9 cellular contexts compared by ENCODE assay signal in genomic region chr20:48787861-48788375, GRCh38. TPM values are rescaled to one million over a fixed set of nuclear protein-coding genes. Genes with fewer than 3 reads are reported as not detected.
DNase-seq lines count a peak whose midpoint lies in the region; ATAC-seq, FAIRE-seq and TF ChIP-seq lines count a peak whose summit lies in the region.
"Had no signal": no experiment of that assay in that cellular context is flagged by ENCODE, and none has a peak within 500 bp of the region (broad histone marks: within the 10 kb centered on the region; RNA-seq: fewer than 3 reads in every experiment).

No MANE protein-coding gene starts in this region.

- H3K9me2 ChIP-seq in Karpas-422 (replicated peaks; ENCODE audit: insufficient read depth, low read length): no peaks in the 10 kb centered on the region

- no peaks in the 10 kb centered on the region for H3K9me3 Mint-ChIP-seq in activated T-cell treated with anti-CD3 and anti-CD28 coated beads, Interleukin-2, amount 50 U/mL, for 72 hours

- no peaks in the 10 kb centered on the region for H3K79me2 ChIP-seq in Karpas-422 (ENCODE audit: low read length)

- no peak overlapping the region for H3K27ac ChIP-seq in Karpas-422 (ENCODE audit: low read length)

- peak overlapping the region; percentile 14 to 83 for H3K4me3 Mint-ChIP-seq in activated T-cell treated with anti-CD3 and anti-CD28 coated beads, Interleukin-2, amount 50 U/mL, for 72 hours

- no peak overlapping the region for H3K4me2 ChIP-seq in Karpas-422 (ENCODE audit: low read depth, low read length, poor library complexity, severe bottlenecking)

- peak; percentile 8 to 18 for ATAC-seq in activated T-cell treated with anti-CD3 and anti-CD28 coated beads, Interleukin-2, amount 50 U/mL, for 72 hours (replicated peaks in 1 of 2)

- TF ChIP-seq CTCF in bronchial epithelial cell (IDR thresholded peaks at IDR 0.05; ENCODE audit: insufficient read depth, low read length, severe bottlenecking) (no peak), GM13976 (IDR thresholded peaks at IDR 0.05; ENCODE audit: borderline replicate concordance, control extremely low read depth, extremely low read depth, insufficient read depth, missing control alignments) (no peak)

- no peak for FAIRE-seq in bronchial epithelial cell (lab: Jason Lieb, UNC)
- FAIRE-seq: G401.6 had no signal

- H3K36me3 ChIP-seq in bronchial epithelial cell (ENCODE audit: control insufficient read depth, insufficient read depth, low read length) (no peaks in the 10 kb centered on the region), Karpas-422 (ENCODE audit: insufficient read depth, low read length) (no peaks in the 10 kb centered on the region)

- peaks cover 4% of the 10 kb centered on the region for H3K27me3 ChIP-seq in bronchial epithelial cell (ENCODE audit: control insufficient read depth, insufficient read depth, low read length)
- H3K27me3 ChIP-seq in Karpas-422 (ENCODE audit: low read length): no peaks in the 10 kb centered on the region

- intact Hi-C loops in posterior vena cava (cut with DNase I): no loop called here

- DNase-seq in activated T-cell treated with anti-CD3 and anti-CD28 coated beads, Interleukin-2, amount 50 U/mL, for 72 hours: peak; percentile 14 to 39
- no peak for DNase-seq in activated T-cell treated with anti-CD3 and anti-CD28 coated beads, Interleukin-2, amount 50 U/mL, for 1 hour
- DNase-seq in NCI-H226 (peak; percentile 32), bronchial epithelial cell (ENCODE audit: low read depth) (peak; percentile 15), posterior vena cava (ENCODE audit: low spot score) (peak; percentile 73), GM13976 (ENCODE audit: low spot score) (no peak), Karpas-422 (no peak)
- no peak for DNase-seq in activated CD4-positive, alpha-beta T cell treated with anti-CD3 and anti-CD28 coated beads for 1 hour

- H3K4me3 ChIP-seq in bronchial epithelial cell (ENCODE audit: low read depth, low read length) (no peak overlapping the region), Karpas-422 (ENCODE audit: low read length) (no peak overlapping the region)

- H2AFZ ChIP-seq in Karpas-422 (ENCODE audit: low read length): no peak overlapping the region

- H3K27me3 Mint-ChIP-seq in activated T-cell treated with anti-CD3 and anti-CD28 coated beads, Interleukin-2, amount 50 U/mL, for 72 hours (ENCODE audit: low read depth): peaks cover 6% of the 10 kb centered on the region

- in situ Hi-C loops in GM13976 (cut with MboI; ENCODE audit: low sequenced_read_pairs, unreplicated experiment): no loop called here

- H3K9me3 ChIP-seq in Karpas-422 (ENCODE audit: low read length): no peaks in the 10 kb centered on the region

- H4K20me1 ChIP-seq in Karpas-422 (ENCODE audit: insufficient read depth, low read depth, low read length): no peaks in the 10 kb centered on the region

- H3K27ac Mint-ChIP-seq in activated T-cell treated with anti-CD3 and anti-CD28 coated beads, Interleukin-2, amount 50 U/mL, for 72 hours: peak overlapping the region; percentile 47

- peaks cover 8% of the 10 kb centered on the region for H3K4me1 ChIP-seq in Karpas-422 (ENCODE audit: low read length)

- peaks cover 0 to 9% of the 10 kb centered on the region in 2 donors for H3K36me3 Mint-ChIP-seq in activated T-cell treated with anti-CD3 and anti-CD28 coated beads, Interleukin-2, amount 50 U/mL, for 72 hours (ENCODE audit: insufficient read depth in 2 of 2)

- H3K9ac ChIP-seq in Karpas-422 (ENCODE audit: low read length): no peak overlapping the region

- no peaks in the 10 kb centered on the region for H3K4me1 Mint-ChIP-seq in activated T-cell treated with anti-CD3 and anti-CD28 coated beads, Interleukin-2, amount 50 U/mL, for 72 hours (ENCODE audit: low read depth)

RNA-seq across cellular contexts. Expression of gene PREX1, which starts 39.9 kb away (rescaled TPM):
- total RNA-seq in activated T-cell treated with anti-CD3 and anti-CD28 coated beads, Interleukin-2, amount 50 U/mL, for 72 hours: 100 to 1,000 TPM in 1 of 2 donors, 10 to 100 TPM in 1; 85.6 to 112 TPM
- under 0.01 TPM in 2 replicates for total RNA-seq in bronchial epithelial cell
- 10 to 100 TPM; 16.9 to 22.0 TPM for total RNA-seq in posterior vena cava
- not detected in 2 replicates for total RNA-seq in Karpas-422 (2014; rRNA removed; shearing (Covaris generic); ENCODE audit: low replicate concordance)

Comparison
In these comparisons a context has a peak if more than half of its experiments do, and no peak if none do; other contexts are left out.
1. DNase-seq: peak in activated T-cell treated with anti-CD3 and anti-CD28 coated beads, Interleukin-2, amount 50 U/mL, for 72 hours (2 of 2), NCI-H226 (single experiment), bronchial epithelial cell (single experiment) and posterior vena cava (single experiment); none in activated T-cell treated with anti-CD3 and anti-CD28 coated beads, Interleukin-2, amount 50 U/mL, for 1 hour (single experiment), GM13976 (single experiment), Karpas-422 (single experiment) and activated CD4-positive, alpha-beta T cell treated with anti-CD3 and anti-CD28 coated beads for 1 hour (single experiment).
2. RNA of gene PREX1, which starts 39.9 kb away (total RNA-seq): 85.6 to 112 TPM in activated T-cell treated with anti-CD3 and anti-CD28 coated beads, Interleukin-2, amount 50 U/mL, for 72 hours and 16.9 to 22.0 TPM in posterior vena cava; under 0.01 TPM in bronchial epithelial cell and not detected in Karpas-422; every median in the first group is over 10 times any median in the second.